8 cellular contexts compared by ENCODE assay signal in genomic region chr5:139636207-139636792, GRCh38. TPM values are rescaled to one million over a fixed set of nuclear protein-coding genes. Genes with fewer than 3 reads are reported as not detected.
DNase-seq lines count a peak whose midpoint lies in the region; ATAC-seq and TF ChIP-seq lines count a peak whose summit lies in the region.

No MANE protein-coding gene starts in this region.

- peaks cover 62% of the 10 kb centered on the region for H3K4me1 Mint-ChIP-seq in glutamatergic neuron (ENCODE audit: low read depth, unreplicated experiment)

- H3K9me3 Mint-ChIP-seq in glutamatergic neuron (ENCODE audit: unreplicated experiment), result peaks cover 28% of the 10 kb centered on the region

- TF ChIP-seq CTCF in glutamatergic neuron (IDR thresholded peaks at IDR 0.05; ENCODE audit: partially characterized antibody, unreplicated experiment), result no peak

- peak overlapping the region; percentile 13; the same call in 1 of the 2 replicates for H3K4me3 ChIP-seq in GM08714 (ENCODE audit: low read length)

- peaks cover 19% of the 10 kb centered on the region for H3K27me3 Mint-ChIP-seq in glutamatergic neuron (ENCODE audit: unreplicated experiment)

- H3K27ac Mint-ChIP-seq in glutamatergic neuron (ENCODE audit: unreplicated experiment), result peak overlapping the region; percentile 92

- H3K4me3 Mint-ChIP-seq in glutamatergic neuron (ENCODE audit: unreplicated experiment), result peak overlapping the region; percentile 34

- ATAC-seq in GM21367 (IDR thresholded peaks at IDR 0.05; ENCODE audit: unreplicated experiment) (peak; percentile 62), HG03565 (IDR thresholded peaks at IDR 0.05; ENCODE audit: unreplicated experiment) (peak; percentile 71)

- no peaks in the 10 kb centered on the region for H3K36me3 Mint-ChIP-seq in glutamatergic neuron (ENCODE audit: unreplicated experiment)

- DNase-seq in activated CD8-positive, alpha-beta memory T cell treated with anti-CD3 and anti-CD28 coated beads, Interleukin-2, amount 50 U/mL, for 1 hour (ENCODE audit: extremely low read depth), result peak; percentile 42
- DNase-seq in glutamatergic neuron (no peak), iPS-NIHi7 (ENCODE audit: extremely low spot score) (no peak), AG20443 (ENCODE audit: low spot score) (no peak)
- peak; percentile 76 for DNase-seq in stimulated activated CD8-positive, alpha-beta memory T cell treated with anti-CD3 and anti-CD28 coated beads, Interleukin-4, amount 100 ng/mL, for 48 hours

RNA-seq across cellular contexts. Expression of gene CXXC5, which starts 11.8 kb away (rescaled TPM):
- total RNA-seq in glutamatergic neuron (ENCODE audit: unreplicated experiment), result 130 TPM

Comparison
In these comparisons a context has a peak if more than half of its experiments do, and no peak if none do; other contexts are left out.
1. DNase-seq: peak in activated CD8-positive, alpha-beta memory T cell treated with anti-CD3 and anti-CD28 coated beads, Interleukin-2, amount 50 U/mL, for 1 hour (single experiment) and stimulated activated CD8-positive, alpha-beta memory T cell treated with anti-CD3 and anti-CD28 coated beads, Interleukin-4, amount 100 ng/mL, for 48 hours (single experiment); none in glutamatergic neuron (single experiment), iPS-NIHi7 (single experiment) and AG20443 (single experiment).